8 cellular contexts compared by ENCODE assay signal in genomic region chr4:15649914-15650545, GRCh38.
DNase-seq lines count a peak whose midpoint lies in the region; ATAC-seq, FAIRE-seq and TF ChIP-seq lines count a peak whose summit lies in the region.

No MANE protein-coding gene starts in this region.

- peak; percentile 48 for ATAC-seq in HG03139 (IDR thresholded peaks at IDR 0.05; ENCODE audit: unreplicated experiment)

- FAIRE-seq in GM18507 (lab: Jason Lieb, UNC) = peak; percentile 89

- DNase-seq in AG04449 (ENCODE audit: low read depth, low spot score) (no peak), GM18507 (ENCODE audit: extremely low spot score, insufficient read length, low read depth) (peak; percentile 11), NCI-H345 treated with DMSO at 0.1 percent for 48 hours (lab: John Stamatoyannopoulos, UW; ENCODE audit: unreplicated experiment) (peak; percentile 11), ecto neural progenitor cell (ENCODE audit: low spot score) (peak; percentile 53), midbrain (lab: John Stamatoyannopoulos, UW) (peak; percentile 62)
- peak; percentile 31 for DNase-seq in activated CD4-positive, alpha-beta T cell treated with anti-CD3 and anti-CD28 coated beads for 1 hour
- peak; percentile 16 to 82 (median 64) for DNase-seq in stimulated activated naive CD4-positive, alpha-beta T cell (lab: John Stamatoyannopoulos, UW)

- H3K4me3 ChIP-seq in AG04449 (ENCODE audit: low read depth, low read length) = no peak overlapping the region

- peak; percentile 40 for TF ChIP-seq CTCF in AG04449 (IDR thresholded peaks at IDR 0.05; ENCODE audit: insufficient read depth, low read length, missing control alignments)

- CTCF ChIA-PET in AG04449 (lab: Yijun Ruan, JAX) = interaction anchor here (0.6 to 2.2 kb wide), 11 partner anchors 10 to 419 kb away, joined by 3 to 13 read pairs (median 3); no protein-coding TSS in a partner anchor

- POLR2A ChIA-PET in AG04449 (lab: Yijun Ruan, JAX) = no interaction called here
